In the genomic region with DNA sequence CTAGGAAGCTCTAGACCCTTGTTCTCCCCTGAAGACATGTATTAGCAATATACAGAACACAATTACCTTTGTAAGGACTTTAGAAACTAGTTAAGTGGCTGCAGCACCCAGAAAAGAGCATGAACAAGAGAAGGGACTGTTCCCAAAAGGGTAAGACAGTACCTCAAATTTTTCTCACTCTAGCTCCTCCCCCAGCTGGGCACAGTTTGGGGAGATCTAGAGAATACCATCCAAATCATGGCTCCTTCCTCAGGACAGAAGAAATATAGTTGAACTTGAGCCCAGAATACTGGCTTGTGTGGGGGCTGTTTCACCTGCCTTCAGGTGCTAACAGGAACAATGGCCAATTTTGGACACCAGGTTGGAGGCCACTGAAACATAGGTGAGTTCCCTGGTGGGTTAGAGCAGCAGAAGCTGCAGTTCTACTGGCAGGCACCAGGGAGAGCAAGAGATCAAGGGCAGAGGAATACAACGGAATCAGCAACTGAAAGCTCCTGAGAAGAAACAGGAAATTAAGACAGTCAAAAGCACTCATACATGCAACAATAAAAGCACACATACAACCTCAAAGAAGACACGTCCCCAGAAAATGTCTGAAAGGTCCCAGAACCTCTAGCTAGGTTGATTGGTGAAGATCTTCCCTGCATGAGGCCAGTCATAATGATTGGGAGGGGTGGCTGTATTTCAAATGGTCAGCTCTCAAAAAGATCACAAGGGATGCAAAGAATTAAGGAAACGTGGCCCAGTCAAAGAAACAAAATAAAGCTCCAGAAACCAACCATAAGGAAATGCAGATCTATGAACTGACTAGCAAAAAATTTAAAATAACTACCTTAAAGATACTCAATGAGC, we compare ENCODE assay signal across 8 cellular contexts.
DNase-seq lines count a peak whose midpoint lies in the region; ATAC-seq lines count a peak whose summit lies in the region.

No MANE protein-coding gene starts in this region.

- H3K27ac Mint-ChIP-seq in activated naive CD4-positive, alpha-beta T cell treated with anti-CD3 and anti-CD28 coated beads, Interleukin-2, amount 50 U/mL, for 24 hours = peak overlapping the region; percentile 57

- DNase-seq in ELR (ENCODE audit: low read depth) (peak; percentile 70), HPDE6-E6E7 (ENCODE audit: extremely low spot score) (peak; percentile 26), SKM-1 treated with dmso at 0.1 percent for 144 hours (lab: John Stamatoyannopoulos, UW; ENCODE audit: unreplicated experiment) (peak; percentile 78), hepatic stellate cell (ENCODE audit: low spot score) (peak; percentile 15), NCI-H774 (lab: John Stamatoyannopoulos, UW) (no peak)
- peak; percentile 62 for DNase-seq in stimulated activated CD4-positive, alpha-beta T cell treated with anti-CD3 and anti-CD28 coated beads, Interleukin-15, amount 100 ng/mL, for 24 hours

- H3K9me3 Mint-ChIP-seq in activated naive CD4-positive, alpha-beta T cell treated with anti-CD3 and anti-CD28 coated beads, Interleukin-2, amount 50 U/mL, for 24 hours = peaks cover 4% of the 10 kb centered on the region

- H3K4me3 Mint-ChIP-seq in activated naive CD4-positive, alpha-beta T cell treated with anti-CD3 and anti-CD28 coated beads, Interleukin-2, amount 50 U/mL, for 24 hours = peak overlapping the region; percentile 55

- peaks cover 8% of the 10 kb centered on the region for H3K36me3 Mint-ChIP-seq in activated naive CD4-positive, alpha-beta T cell treated with anti-CD3 and anti-CD28 coated beads, Interleukin-2, amount 50 U/mL, for 24 hours

- peak; percentile 97 for ATAC-seq in GM21390 (IDR thresholded peaks at IDR 0.05; ENCODE audit: unreplicated experiment)

- H3K4me1 Mint-ChIP-seq in activated naive CD4-positive, alpha-beta T cell treated with anti-CD3 and anti-CD28 coated beads, Interleukin-2, amount 50 U/mL, for 24 hours = peaks cover 21% of the 10 kb centered on the region

- H3K27me3 Mint-ChIP-seq in activated naive CD4-positive, alpha-beta T cell treated with anti-CD3 and anti-CD28 coated beads, Interleukin-2, amount 50 U/mL, for 24 hours = peaks cover 4% of the 10 kb centered on the region
